In genomic region chr14:55129428-55130193, GRCh38 we compare ENCODE assay signal across 8 cellular contexts. TPM values are rescaled to one million over a fixed set of nuclear protein-coding genes. Genes with fewer than 3 reads are reported as not detected.
DNase-seq lines count a peak whose midpoint lies in the region; ATAC-seq and TF ChIP-seq lines count a peak whose summit lies in the region.

No MANE protein-coding gene starts in this region.

- peaks cover 10% of the 10 kb centered on the region for H3K4me1 Mint-ChIP-seq in activated CD8-positive, alpha-beta T cell treated with anti-CD3 and anti-CD28 coated beads for 36 hours (ENCODE audit: low read depth)
- peaks cover 5% of the 10 kb centered on the region for H3K4me1 Mint-ChIP-seq in endodermal cell

- in situ Hi-C loops in KBM-7 (cut with MboI; ENCODE audit: low pct_unique_long_range_greater_than_20kb, low sequenced_read_pairs): no loop called here

- ATAC-seq in GM21723 (IDR thresholded peaks at IDR 0.05; ENCODE audit: unreplicated experiment) (peak; percentile 74), mucosa of descending colon (peak; percentile 2)
- peak; percentile 83 for ATAC-seq in activated CD8-positive, alpha-beta T cell treated with anti-CD3 and anti-CD28 coated beads for 36 hours

- intact Hi-C loops in activated CD8-positive, alpha-beta T cell treated with anti-CD3 and anti-CD28 coated beads for 36 hours (cut with micrococcal nuclease): no loop called here
- intact Hi-C loops in mucosa of descending colon (cut with DNase I, micrococcal nuclease): no loop called here

- peak; percentile 49 for DNase-seq in KBM-7
- peak; percentile 64 for DNase-seq in activated CD8-positive, alpha-beta T cell treated with anti-CD3 and anti-CD28 coated beads for 36 hours
- peak; percentile 83 for DNase-seq in endodermal cell
- peak; percentile 66 to 82 (median 76) for DNase-seq in mucosa of descending colon
- peak; percentile 49 for DNase-seq in stimulated activated naive CD4-positive, alpha-beta T cell treated with Interleukin-2 at 50 U/mL for 16 hours (lab: John Stamatoyannopoulos, UW)
- DNase-seq in putamen (ENCODE audit: low spot score): no peak

- peaks cover 33% of the 10 kb centered on the region for H3K27me3 Mint-ChIP-seq in activated CD8-positive, alpha-beta T cell treated with anti-CD3 and anti-CD28 coated beads for 36 hours
- H3K27me3 Mint-ChIP-seq in endodermal cell (ENCODE audit: insufficient read depth): peaks cover 74% of the 10 kb centered on the region

- H3K36me3 ChIP-seq in ES-I3 (ENCODE audit: insufficient read depth, low read length): peaks cover 3% of the 10 kb centered on the region; the same call in 1 of the 2 replicates
- H3K36me3 ChIP-seq in endodermal cell (ENCODE audit: control insufficient read depth, insufficient read depth, low read length): no peaks in the 10 kb centered on the region
- no peaks in the 10 kb centered on the region for H3K36me3 ChIP-seq in mucosa of descending colon (ENCODE audit: low read depth)

- no peaks in the 10 kb centered on the region for H3K36me3 Mint-ChIP-seq in activated CD8-positive, alpha-beta T cell treated with anti-CD3 and anti-CD28 coated beads for 36 hours (ENCODE audit: low read depth)
- H3K36me3 Mint-ChIP-seq in endodermal cell (ENCODE audit: low read depth): no peaks in the 10 kb centered on the region

- H3K27ac Mint-ChIP-seq in activated CD8-positive, alpha-beta T cell treated with anti-CD3 and anti-CD28 coated beads for 36 hours: peak overlapping the region; percentile 20
- no peak overlapping the region for H3K27ac Mint-ChIP-seq in endodermal cell

- H3K4me1 ChIP-seq in ES-I3 (ENCODE audit: insufficient read depth, low read length) (no peaks in the 10 kb centered on the region), endodermal cell (ENCODE audit: control insufficient read depth, insufficient read depth, low read length) (no peaks in the 10 kb centered on the region), mucosa of descending colon (ENCODE audit: low read depth) (peaks cover 46% of the 10 kb centered on the region)

- H3K9me3 ChIP-seq in ES-I3 (ENCODE audit: control insufficient read depth, insufficient read depth, low read length) (no peaks in the 10 kb centered on the region), endodermal cell (ENCODE audit: control insufficient read depth, low read length) (no peaks in the 10 kb centered on the region), mucosa of descending colon (no peaks in the 10 kb centered on the region)

- 3% methylated on average over 41 to 53 of the region's 53 CpGs for WGBS in endodermal cell (ENCODE audit: insufficient coverage in 1 of 2, insufficient read length in 1 of 2), 2 experiments

- H3K4me3 Mint-ChIP-seq in activated CD8-positive, alpha-beta T cell treated with anti-CD3 and anti-CD28 coated beads for 36 hours: peak overlapping the region; percentile 67
- peak overlapping the region; percentile 53 for H3K4me3 Mint-ChIP-seq in endodermal cell

- no peaks in the 10 kb centered on the region for H3K9me3 Mint-ChIP-seq in activated CD8-positive, alpha-beta T cell treated with anti-CD3 and anti-CD28 coated beads for 36 hours
- H3K9me3 Mint-ChIP-seq in endodermal cell: no peaks in the 10 kb centered on the region

- POLR2A ChIA-PET in activated CD8-positive, alpha-beta T cell treated with anti-CD3 and anti-CD28 coated beads for 36 hours (lab: Charles Lee): interaction anchor here (0.6 to 2.2 kb wide), 3 partner anchors 17 to 78 kb away, joined by 3 to 6 read pairs (median 3); partner anchors contain the start of gene MAPK1IP1L

- peaks cover 70% of the 10 kb centered on the region for H3K27me3 ChIP-seq in endodermal cell (ENCODE audit: control insufficient read depth, insufficient read depth, low read length, poor library complexity, severe bottlenecking)

- CTCF ChIA-PET in activated CD8-positive, alpha-beta T cell treated with anti-CD3 and anti-CD28 coated beads for 36 hours (lab: Charles Lee): interaction anchor here (1.2 to 1.8 kb wide), 3 partner anchors 27 to 40 kb away, joined by 3 to 5 read pairs (median 5); no protein-coding TSS in a partner anchor

- no peak overlapping the region for H3K27ac ChIP-seq in endodermal cell (ENCODE audit: low read depth, low read length)

- H3K4me3 ChIP-seq in endodermal cell (ENCODE audit: low read length): peak overlapping the region; percentile 72
- peak overlapping the region; percentile 90 for H3K4me3 ChIP-seq in mucosa of descending colon

- H3K9ac ChIP-seq in ES-I3 (ENCODE audit: low read depth, low read length) (peak overlapping the region; percentile 64; the same call in 1 of the 2 replicates), endodermal cell (ENCODE audit: extremely low read depth, low read length, poor library complexity, severe bottlenecking) (no peak overlapping the region)

- TF ChIP-seq CTCF in activated CD8-positive, alpha-beta T cell treated with anti-CD3 and anti-CD28 coated beads for 36 hours (IDR thresholded peaks at IDR 0.05): no peak
- TF ChIP-seq CTCF in endodermal cell (conservative IDR thresholded peaks at IDR 0.05): no peak
- TF ChIP-seq CTCF in mucosa of descending colon (IDR thresholded peaks at IDR 0.05): no peak

RNA-seq across cellular contexts. Expression of gene LGALS3, which starts 0.6 kb away (rescaled TPM):
- 1 to 10 TPM; 4.5 to 6.0 TPM for total RNA-seq in activated CD8-positive, alpha-beta T cell treated with anti-CD3 and anti-CD28 coated beads for 36 hours
- total RNA-seq in endodermal cell (1 to 10 TPM; 1.0 to 2.0 TPM), mucosa of descending colon (1,000 to 10,000 TPM in 2 of 3 donors, 100 to 1,000 TPM in 1; 488 to 1,705 (median 1,380) TPM)
- polyA plus RNA-seq in endodermal cell (2013, experiment 1 of 2): 2.7 TPM
- polyA plus RNA-seq in endodermal cell (2013, experiment 2 of 2): 3.9 TPM

Comparison
In these comparisons a context has a peak if more than half of its experiments do, and no peak if none do; other contexts are left out.
1. ATAC-seq: peak in every context shown above with its lines; median percentile 83 in activated CD8-positive, alpha-beta T cell treated with anti-CD3 and anti-CD28 coated beads for 36 hours; 74 in GM21723; 2 in mucosa of descending colon.
2. RNA of gene LGALS3, which starts 0.6 kb away (total RNA-seq): 488 to 1,705 TPM in mucosa of descending colon; 4.5 to 6.0 TPM in activated CD8-positive, alpha-beta T cell treated with anti-CD3 and anti-CD28 coated beads for 36 hours and 1.0 to 2.0 TPM in endodermal cell; every median in the first group is over 10 times any median in the second.